Comparison of ENCODE assay signal across 11 cellular contexts in genomic region chr21:32463889-32464300, GRCh38. TPM values are rescaled to one million over a fixed set of nuclear protein-coding genes. Genes with fewer than 3 reads are reported as not detected.
DNase-seq lines count a peak whose midpoint lies in the region; ATAC-seq and TF ChIP-seq lines count a peak whose summit lies in the region.
"Had no signal": no experiment of that assay in that cellular context is flagged by ENCODE, and none has a peak within 500 bp of the region (broad histone marks: within the 10 kb centered on the region; RNA-seq: fewer than 3 reads in every experiment).

No MANE protein-coding gene starts in this region.

- H4K20me1 ChIP-seq in hepatocyte (ENCODE audit: insufficient read depth, poor library complexity, severe bottlenecking), result no peaks in the 10 kb centered on the region

- H3K9me3 ChIP-seq in hepatocyte (ENCODE audit: low read depth), result no peaks in the 10 kb centered on the region

- peak; percentile 62 for DNase-seq in HS-5 (ENCODE audit: low read depth)
- peak; percentile 97 for DNase-seq in astrocyte of the spinal cord (ENCODE audit: low read depth, low spot score)
- DNase-seq in hepatocyte (ENCODE audit: low spot score), result peak; percentile 19
- peak; percentile 85 for DNase-seq in stromal cell of bone marrow (ENCODE audit: low read depth)
- DNase-seq in stimulated activated naive CD8-positive, alpha-beta T cell treated with anti-CD3 and anti-CD28 coated beads, Interleukin-15, Interleukin-2, amounts not matched to agents 100 U/mL and 50 U/mL, for 24 hours, result no peak
- DNase-seq in H7, result no peak
- DNase-seq in activated naive CD4-positive, alpha-beta T cell treated with anti-CD3 and anti-CD28 coated beads, Interleukin-2, amount 50 U/mL, for 16 hours, result no peak
- DNase-seq in stimulated activated CD4-positive, alpha-beta T cell treated with anti-CD3 and anti-CD28 coated beads, Interleukin-4, amount 100 ng/mL, for 24 hours, result no peak
- DNase-seq: activated T-cell treated with anti-CD3 and anti-CD28 coated beads, Interleukin-2, amount 50 U/mL, for 4 hours; NCI-H1694 treated with DMSO at 0.1 percent for 48 hours; occipital lobe had no signal

- in situ Hi-C loops in astrocyte of the spinal cord (cut with HindIII; ENCODE audit: low sequenced_read_pairs), result no loop called here

- TF ChIP-seq CTCF in astrocyte of the spinal cord (IDR thresholded peaks at IDR 0.05; ENCODE audit: low read depth, low read length) (no peak), hepatocyte (IDR thresholded peaks at IDR 0.05; ENCODE audit: poor library complexity) (no peak)

- H3K9me2 ChIP-seq in hepatocyte (replicated peaks; ENCODE audit: insufficient read depth), result no peaks in the 10 kb centered on the region

- H3K27me3 ChIP-seq in hepatocyte, result no peaks in the 10 kb centered on the region
- no peaks in the 10 kb centered on the region for H3K27me3 ChIP-seq in H7 (ENCODE audit: control insufficient read depth, insufficient read depth, low read length)

- no peak overlapping the region for H2AFZ ChIP-seq in hepatocyte

- WGBS in hepatocyte (ENCODE audit: low lambda C conversion rate, missing lambda C conversion rate), result 57% methylated on average over 8 of the region's 8 CpGs

- no peaks in the 10 kb centered on the region for H3K36me3 ChIP-seq in hepatocyte (replicated peaks; ENCODE audit: insufficient read depth, low read depth)
- H3K36me3 ChIP-seq in H7 (replicated peaks; ENCODE audit: control insufficient read depth, insufficient read depth, low read length), result no peaks in the 10 kb centered on the region

- no peak overlapping the region for H3K4me2 ChIP-seq in hepatocyte

- H3K27ac ChIP-seq in hepatocyte, result peak overlapping the region; percentile 86

- no peak for ATAC-seq in stimulated activated naive CD8-positive, alpha-beta T cell treated with anti-CD3 and anti-CD28 coated beads, Interleukin-15, Interleukin-2, amounts not matched to agents 100 U/mL and 50 U/mL, for 24 hours
- ATAC-seq: activated T-cell treated with anti-CD3 and anti-CD28 coated beads, Interleukin-2, amount 50 U/mL, for 4 hours had no signal

- H3K4me3 ChIP-seq in astrocyte of the spinal cord (ENCODE audit: low read depth, low read length) (no peak overlapping the region), hepatocyte (no peak overlapping the region), H7 (ENCODE audit: insufficient read depth, low read depth, low read length) (no peak overlapping the region)

- H3K79me2 ChIP-seq in hepatocyte, result no peaks in the 10 kb centered on the region

- no peaks in the 10 kb centered on the region for H3K4me1 ChIP-seq in hepatocyte (ENCODE audit: insufficient read depth)

RNA-seq across cellular contexts. Expression of gene EVA1C, which starts 51.4 kb away (rescaled TPM):
- total RNA-seq in hepatocyte, result 2.9 and 3.4 TPM in 2 replicates
- 2.2 and 4.4 TPM in 2 replicates for polyA plus RNA-seq in hepatocyte
- total RNA-seq in H7 (2014; rRNA removed; shearing (Covaris generic)), result 3.3 and 4.5 TPM in 2 replicates

Comparison
In these comparisons a context has a peak if more than half of its experiments do, and no peak if none do; other contexts are left out.
1. DNase-seq: peak in HS-5 (single experiment), astrocyte of the spinal cord (single experiment), hepatocyte (single experiment) and stromal cell of bone marrow (single experiment); none in stimulated activated naive CD8-positive, alpha-beta T cell treated with anti-CD3 and anti-CD28 coated beads, Interleukin-15, Interleukin-2, amounts not matched to agents 100 U/mL and 50 U/mL, for 24 hours (single experiment), H7 (single experiment), activated naive CD4-positive, alpha-beta T cell treated with anti-CD3 and anti-CD28 coated beads, Interleukin-2, amount 50 U/mL, for 16 hours (single experiment) and stimulated activated CD4-positive, alpha-beta T cell treated with anti-CD3 and anti-CD28 coated beads, Interleukin-4, amount 100 ng/mL, for 24 hours (single experiment).